25 cellular contexts compared by ENCODE assay signal in the genomic region with DNA sequence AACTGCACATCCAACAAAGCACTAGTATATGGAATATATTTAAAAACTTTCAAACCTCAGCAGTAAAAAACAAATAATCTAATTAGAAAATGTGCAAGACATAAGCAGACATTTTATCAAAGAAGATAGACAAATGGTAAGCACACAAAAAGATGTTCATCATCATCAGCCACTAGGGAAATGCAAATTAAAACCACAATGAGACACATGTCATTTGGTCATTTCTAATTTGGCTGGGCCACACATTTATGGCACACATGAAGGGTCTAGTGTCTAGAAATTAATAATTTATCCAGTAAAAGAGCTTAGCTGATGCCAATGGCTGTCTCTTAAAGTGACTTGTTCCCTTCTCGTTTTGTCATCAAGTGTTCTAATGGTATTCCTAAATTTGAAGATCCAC. TPM values are rescaled to one million over a fixed set of nuclear protein-coding genes. Genes with fewer than 3 reads are reported as not detected.
A peak's percentile ranks its signal among the peaks of the same experiment; 100 is the strongest.
DNase-seq lines count a peak whose midpoint lies in the region; ATAC-seq and FAIRE-seq lines count a peak whose summit lies in the region.
"Had no signal": no experiment of that assay in that cellular context is flagged by ENCODE, and none has a peak within 500 bp of the region (broad histone marks: within the 10 kb centered on the region; RNA-seq: fewer than 3 reads in every experiment).

No MANE protein-coding gene starts in this region.

- ATAC-seq in HG03354 (IDR thresholded peaks at IDR 0.05; ENCODE audit: poor library complexity, severe bottlenecking, unreplicated experiment) (peak; percentile 66), memory B cell (ENCODE audit: low read depth) (no peak)
- ATAC-seq: GM23338, Panc1, T-cell had no signal

- peak; percentile 83 for FAIRE-seq in GM19239 (lab: Jason Lieb, UNC)

- H3K9ac ChIP-seq in BLaER1, result no peak overlapping the region

- no peak overlapping the region for H3K27ac ChIP-seq in BLaER1
- H3K27ac ChIP-seq: 22Rv1, HL-60, RWPE1 had no signal

- H3K9me3 Mint-ChIP-seq in memory B cell, result no peaks in the 10 kb centered on the region
- H3K9me3 Mint-ChIP-seq: T-cell had no signal

- peaks cover 8% of the 10 kb centered on the region; the same call in 1 of the 2 replicates for H3K9me3 ChIP-seq in BLaER1

- no peaks in the 10 kb centered on the region for H3K36me3 ChIP-seq in BLaER1

- H3K27me3 Mint-ChIP-seq in memory B cell, result no peaks in the 10 kb centered on the region
- H3K27me3 Mint-ChIP-seq: B cell, T-cell had no signal

- no peaks in the 10 kb centered on the region for H3K27me3 ChIP-seq in BLaER1

- peaks cover 4% of the 10 kb centered on the region for H3K36me3 Mint-ChIP-seq in memory B cell

- H3K4me1 ChIP-seq in BLaER1, result peaks cover 20% of the 10 kb centered on the region

- DNase-seq in GM19239 (ENCODE audit: insufficient read length, low spot score), result no peak
- DNase-seq in memory B cell (ENCODE audit: low spot score in 2 of 2), result no peak
- DNase-seq in cardiac septum (ENCODE audit: low spot score), result no peak
- no peak for DNase-seq in CD1c-positive myeloid dendritic cell (ENCODE audit: extremely low spot score)
- no peak for DNase-seq in NOMO-1 treated with dmso at 0.1 percent for 144 hours (lab: John Stamatoyannopoulos, UW; ENCODE audit: unreplicated experiment)
- DNase-seq: Calu3, DMS79 treated with DMSO at 0.1 percent for 48 hours, GF-D8, H9, NCI-H1092 treated with DMSO at 0.1 percent for 48 hours, NCI-H1436, NCI-H187 treated with DMSO at 0.1 percent for 48 hours, NCI-H2107, NCI-H526 treated with DMSO at 0.1 percent for 48 hours, SHP77, T-cell had no signal

- peak overlapping the region; percentile 22; the same call in 1 of the 2 replicates for H3K4me2 ChIP-seq in BLaER1
- H3K4me2 ChIP-seq: GM23338 had no signal

- no peak overlapping the region for H3K4me3 ChIP-seq in BLaER1
- H3K4me3 ChIP-seq: GM23338 had no signal

- H3K27ac Mint-ChIP-seq in memory B cell, result peak overlapping the region; percentile 31
- H3K27ac Mint-ChIP-seq: B cell, GM23338, H9, T-cell had no signal

- H3K4me1 Mint-ChIP-seq in memory B cell, result peaks cover 21% of the 10 kb centered on the region
- H3K4me1 Mint-ChIP-seq: T-cell had no signal

- H3K4me3 Mint-ChIP-seq in memory B cell, result no peak overlapping the region
- H3K4me3 Mint-ChIP-seq: B cell, CD14-positive monocyte, GM23338, H9, T-cell had no signal

- intact Hi-C loops in cardiac septum (cut with DNase I), result no loop called here

- no peaks in the 10 kb centered on the region for H4K20me1 ChIP-seq in BLaER1

RNA-seq across cellular contexts. Expression of gene ARHGAP31, which starts 45.8 kb away (rescaled TPM):
- 35.7 TPM for total RNA-seq in cardiac septum
